Comparison of ENCODE assay signal across 16 cellular contexts in the genomic region with DNA sequence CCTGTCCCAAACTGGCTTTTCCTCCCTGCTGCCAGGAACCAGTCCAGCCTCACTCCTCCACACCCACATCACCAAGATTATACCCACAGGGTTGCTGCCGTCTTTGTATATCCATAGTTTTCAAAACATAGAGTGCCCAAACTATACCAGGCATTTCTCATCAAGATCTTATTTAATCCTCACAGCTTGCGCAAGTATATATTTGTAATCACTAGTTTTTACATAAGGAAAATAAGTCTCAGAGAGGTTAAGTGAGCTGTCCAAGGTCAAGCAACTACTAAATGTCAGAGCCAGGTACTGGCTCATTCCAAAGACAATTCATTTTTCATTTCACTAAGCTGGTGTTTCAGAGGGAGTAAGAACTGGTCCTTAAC.
"Had no signal": no experiment of that assay in that cellular context is flagged by ENCODE, and none has a peak within 500 bp of the region (broad histone marks: within the 10 kb centered on the region; RNA-seq: fewer than 3 reads in every experiment).

No MANE protein-coding gene starts in this region.

- H3K27me3 Mint-ChIP-seq: activated T-helper 17 cell treated with anti-CD3 and anti-CD28 coated beads, Interleukin-2, amount 50 U/mL, for 72 hours; central memory CD8-positive, alpha-beta T cell; effector memory CD8-positive, alpha-beta T cell had no signal

- ATAC-seq: activated T-helper 17 cell treated with anti-CD3 and anti-CD28 coated beads, Interleukin-2, amount 50 U/mL, for 72 hours; body of pancreas; effector memory CD8-positive, alpha-beta T cell; left ventricle myocardium superior; T-helper 17 cell had no signal

- H3K36me3 ChIP-seq: adrenal gland, ovary, stomach, vagina had no signal

- H3K27ac Mint-ChIP-seq: activated B cell treated with CpG ODN at 0.5 μM for 24 hours; activated CD4-positive, alpha-beta T cell treated with anti-CD3 and anti-CD28 coated beads, Interleukin-2, amount 10 ng/mL, durations not matched to agents 7 days and 5 days; activated naive CD4-positive, alpha-beta T cell treated with anti-CD3 and anti-CD28 coated beads, Interleukin-2, amount 10 ng/mL, durations not matched to agents 7 days and 5 days; activated T-helper 17 cell treated with anti-CD3 and anti-CD28 coated beads, Interleukin-2, amount 50 U/mL, for 72 hours; effector memory CD8-positive, alpha-beta T cell; T-helper 17 cell had no signal

- H3K36me3 Mint-ChIP-seq: activated naive CD4-positive, alpha-beta T cell treated with anti-CD3 and anti-CD28 coated beads, Interleukin-2, amount 10 ng/mL, durations not matched to agents 7 days and 5 days had no signal

- H3K4me1 ChIP-seq: adrenal gland, body of pancreas had no signal

- H3K4me3 Mint-ChIP-seq: activated B cell treated with CpG ODN at 0.5 μM for 24 hours; activated CD4-positive, alpha-beta T cell treated with anti-CD3 and anti-CD28 coated beads, Interleukin-2, amount 10 ng/mL, durations not matched to agents 7 days and 5 days; activated naive CD4-positive, alpha-beta T cell treated with anti-CD3 and anti-CD28 coated beads, Interleukin-2, amount 10 ng/mL, durations not matched to agents 7 days and 5 days; activated T-helper 17 cell treated with anti-CD3 and anti-CD28 coated beads, Interleukin-2, amount 50 U/mL, for 72 hours; central memory CD8-positive, alpha-beta T cell; effector memory CD8-positive, alpha-beta T cell; neural crest cell; T-helper 17 cell had no signal

- H3K27me3 ChIP-seq: adrenal gland, body of pancreas, ovary, stomach, vagina had no signal

- H3K4me3 ChIP-seq: adrenal gland, body of pancreas, ovary, stomach, vagina had no signal

- H3K4me1 Mint-ChIP-seq: activated CD4-positive, alpha-beta T cell treated with anti-CD3 and anti-CD28 coated beads, Interleukin-2, amount 10 ng/mL, durations not matched to agents 7 days and 5 days; activated naive CD4-positive, alpha-beta T cell treated with anti-CD3 and anti-CD28 coated beads, Interleukin-2, amount 10 ng/mL, durations not matched to agents 7 days and 5 days; activated T-helper 17 cell treated with anti-CD3 and anti-CD28 coated beads, Interleukin-2, amount 50 U/mL, for 72 hours; central memory CD8-positive, alpha-beta T cell had no signal

- H3K9me3 ChIP-seq: body of pancreas, ovary, vagina had no signal

- H3K27ac ChIP-seq: body of pancreas, ovary, stomach, vagina had no signal

- DNase-seq: activated B cell treated with CpG ODN at 0.5 μM for 24 hours; activated CD4-positive, alpha-beta T cell treated with anti-CD3 and anti-CD28 coated beads, Interleukin-2, amount 10 ng/mL, durations not matched to agents 7 days and 5 days; activated CD8-positive, alpha-beta memory T cell treated with anti-CD3 and anti-CD28 coated beads for 24 hours; activated naive CD4-positive, alpha-beta T cell treated with anti-CD3 and anti-CD28 coated beads, Interleukin-2, amount 10 ng/mL, durations not matched to agents 7 days and 5 days; adrenal gland; body of pancreas; effector memory CD8-positive, alpha-beta T cell; left ventricle myocardium superior; ovary; T-helper 17 cell had no signal

- FAIRE-seq: islet of Langerhans had no signal
